Comparison of ENCODE assay signal across 9 cellular contexts in the genomic region with DNA sequence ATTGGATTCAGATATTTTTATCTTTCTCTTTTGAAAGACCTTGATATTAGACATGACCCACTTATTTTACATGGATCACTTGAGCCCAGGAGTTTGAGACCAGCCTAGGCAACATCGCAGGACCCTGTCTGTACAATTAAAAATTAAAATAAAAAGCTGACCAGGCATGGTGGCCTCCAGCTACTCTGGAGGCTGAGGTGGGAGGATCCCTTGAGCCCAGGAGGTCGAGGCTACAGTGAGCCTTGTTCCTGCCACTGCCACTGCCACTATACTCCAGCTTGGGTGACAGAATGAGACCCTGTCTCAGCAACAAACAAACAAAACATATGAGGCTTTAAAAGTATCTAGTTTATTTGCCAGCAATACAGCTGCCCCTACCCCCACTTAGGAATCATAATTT. TPM values are rescaled to one million over a fixed set of nuclear protein-coding genes. Genes with fewer than 3 reads are reported as not detected.
DNase-seq lines count a peak whose midpoint lies in the region; ATAC-seq and TF ChIP-seq lines count a peak whose summit lies in the region.
"Had no signal": no experiment of that assay in that cellular context is flagged by ENCODE, and none has a peak within 500 bp of the region (broad histone marks: within the 10 kb centered on the region; RNA-seq: fewer than 3 reads in every experiment).

No MANE protein-coding gene starts in this region.

- peaks cover 15% of the 10 kb centered on the region for H3K36me3 Mint-ChIP-seq in T-helper 1 cell treated with Interleukin-12 subunit alpha and Interleukin-12 subunit beta and Interleukin-4 antibody, amounts not matched to agents 30 μg/mL and 1 μg/mL, for 36 hours (ENCODE audit: low read depth)
- peaks cover 16% of the 10 kb centered on the region for H3K36me3 Mint-ChIP-seq in activated CD4-positive, alpha-beta memory T cell treated with anti-CD3 and anti-CD28 coated beads for 36 hours

- H3K9me2 ChIP-seq in hepatocyte (replicated peaks; ENCODE audit: insufficient read depth), result no peaks in the 10 kb centered on the region

- POLR2A ChIA-PET in activated CD4-positive, alpha-beta memory T cell treated with anti-CD3 and anti-CD28 coated beads for 36 hours (lab: Charles Lee), result interaction anchor here (3.1 to 3.2 kb wide), 2 partner anchors 58 to 137 kb away, joined by 21 to 56 read pairs; a partner anchor contains a TSS

- peaks cover 58% of the 10 kb centered on the region for H3K79me2 ChIP-seq in hepatocyte

- H3K4me2 ChIP-seq in hepatocyte, result peak overlapping the region; percentile 73

- H3K4me1 ChIP-seq in hepatocyte (ENCODE audit: insufficient read depth), result peaks cover 36% of the 10 kb centered on the region

- peak overlapping the region; percentile 44 for H3K4me3 ChIP-seq in hepatocyte

- peaks cover 26% of the 10 kb centered on the region for H4K20me1 ChIP-seq in hepatocyte (ENCODE audit: insufficient read depth, poor library complexity, severe bottlenecking)

- 76% methylated on average over 2 of the region's 2 CpGs for WGBS in hepatocyte (ENCODE audit: low lambda C conversion rate, missing lambda C conversion rate)

- no peak for ATAC-seq in stimulated activated naive CD8-positive, alpha-beta T cell treated with anti-CD3 and anti-CD28 coated beads, Interleukin-15, amount 100 ng/mL, for 72 hours
- ATAC-seq in GM21423 (IDR thresholded peaks at IDR 0.05; ENCODE audit: unreplicated experiment), result no peak
- no peak for ATAC-seq in esophagus mucosa

- no peaks in the 10 kb centered on the region for H3K27me3 Mint-ChIP-seq in T-helper 1 cell treated with Interleukin-12 subunit alpha and Interleukin-12 subunit beta and Interleukin-4 antibody, amounts not matched to agents 30 μg/mL and 1 μg/mL, for 36 hours (ENCODE audit: low read depth)
- H3K27me3 Mint-ChIP-seq in activated CD4-positive, alpha-beta memory T cell treated with anti-CD3 and anti-CD28 coated beads for 36 hours, result no peaks in the 10 kb centered on the region
- H3K27me3 Mint-ChIP-seq in stimulated activated naive CD8-positive, alpha-beta T cell treated with anti-CD3 and anti-CD28 coated beads, Interleukin-15, amount 100 ng/mL, for 72 hours, result no peaks in the 10 kb centered on the region

- peak overlapping the region; percentile 96 for H3K27ac ChIP-seq in hepatocyte

- DNase-seq in T-helper 1 cell (no peak), hepatocyte (ENCODE audit: low spot score) (no peak), HT-29 (ENCODE audit: low spot score) (no peak)
- no peak for DNase-seq in activated CD4-positive, alpha-beta memory T cell treated with anti-CD3 and anti-CD28 coated beads for 36 hours
- DNase-seq in stimulated activated naive CD8-positive, alpha-beta T cell treated with anti-CD3 and anti-CD28 coated beads, Interleukin-15, amount 100 ng/mL, for 72 hours, result no peak

- H2AFZ ChIP-seq in hepatocyte, result no peak overlapping the region

- H3K36me3 ChIP-seq in hepatocyte (replicated peaks; ENCODE audit: insufficient read depth, low read depth), result no peaks in the 10 kb centered on the region

- no peak for TF ChIP-seq CTCF in hepatocyte (IDR thresholded peaks at IDR 0.05; ENCODE audit: poor library complexity)

- H3K4me3 Mint-ChIP-seq in T-helper 1 cell treated with Interleukin-12 subunit alpha and Interleukin-12 subunit beta and Interleukin-4 antibody, amounts not matched to agents 30 μg/mL and 1 μg/mL, for 36 hours, result peak overlapping the region; percentile 99
- H3K4me3 Mint-ChIP-seq in activated CD4-positive, alpha-beta memory T cell treated with anti-CD3 and anti-CD28 coated beads for 36 hours, result peak overlapping the region; percentile 100
- peak overlapping the region; percentile 98 to 100 for H3K4me3 Mint-ChIP-seq in stimulated activated naive CD8-positive, alpha-beta T cell treated with anti-CD3 and anti-CD28 coated beads, Interleukin-15, amount 100 ng/mL, for 72 hours

- H3K27ac Mint-ChIP-seq in T-helper 1 cell treated with Interleukin-12 subunit alpha and Interleukin-12 subunit beta and Interleukin-4 antibody, amounts not matched to agents 30 μg/mL and 1 μg/mL, for 36 hours, result peak overlapping the region; percentile 99
- no peak overlapping the region for H3K27ac Mint-ChIP-seq in activated CD4-positive, alpha-beta memory T cell treated with anti-CD3 and anti-CD28 coated beads for 36 hours
- H3K27ac Mint-ChIP-seq in stimulated activated naive CD8-positive, alpha-beta T cell treated with anti-CD3 and anti-CD28 coated beads, Interleukin-15, amount 100 ng/mL, for 72 hours, result peak overlapping the region; percentile 40 to 100

- CTCF ChIA-PET in activated CD4-positive, alpha-beta memory T cell treated with anti-CD3 and anti-CD28 coated beads for 36 hours (lab: Charles Lee), result interaction anchor here (1.0 to 4.4 kb wide), 9 partner anchors 11 to 174 kb away, joined by 3 to 110 read pairs (median 4); a partner anchor contains a TSS

- H3K9me3 ChIP-seq in hepatocyte (ENCODE audit: low read depth), result no peaks in the 10 kb centered on the region

- H3K4me1 Mint-ChIP-seq in T-helper 1 cell treated with Interleukin-12 subunit alpha and Interleukin-12 subunit beta and Interleukin-4 antibody, amounts not matched to agents 30 μg/mL and 1 μg/mL, for 36 hours (ENCODE audit: low read depth), result peaks cover 33% of the 10 kb centered on the region
- H3K4me1 Mint-ChIP-seq in activated CD4-positive, alpha-beta memory T cell treated with anti-CD3 and anti-CD28 coated beads for 36 hours (ENCODE audit: low read depth), result peaks cover 39% of the 10 kb centered on the region
- peaks cover 49% of the 10 kb centered on the region for H3K4me1 Mint-ChIP-seq in stimulated activated naive CD8-positive, alpha-beta T cell treated with anti-CD3 and anti-CD28 coated beads, Interleukin-15, amount 100 ng/mL, for 72 hours

- no peaks in the 10 kb centered on the region for H3K9me3 Mint-ChIP-seq in T-helper 1 cell treated with Interleukin-12 subunit alpha and Interleukin-12 subunit beta and Interleukin-4 antibody, amounts not matched to agents 30 μg/mL and 1 μg/mL, for 36 hours
- H3K9me3 Mint-ChIP-seq in activated CD4-positive, alpha-beta memory T cell treated with anti-CD3 and anti-CD28 coated beads for 36 hours, result no peaks in the 10 kb centered on the region
- no peaks in the 10 kb centered on the region for H3K9me3 Mint-ChIP-seq in stimulated activated naive CD8-positive, alpha-beta T cell treated with anti-CD3 and anti-CD28 coated beads, Interleukin-15, amount 100 ng/mL, for 72 hours

- intact Hi-C loops in activated CD4-positive, alpha-beta memory T cell treated with anti-CD3 and anti-CD28 coated beads for 36 hours (cut with micrococcal nuclease), result loop anchor here (2.0 to 5.0 kb wide), 9 partner anchors 153 to 707 kb away; a partner anchor contains a TSS

- H3K27me3 ChIP-seq in hepatocyte, result no peaks in the 10 kb centered on the region

RNA-seq across cellular contexts. Expression of a gene that starts 1.6 kb away (rescaled TPM):
- 10 to 100 TPM; 54.0 to 58.9 TPM for total RNA-seq in activated CD4-positive, alpha-beta memory T cell treated with anti-CD3 and anti-CD28 coated beads for 36 hours
- total RNA-seq in hepatocyte (176 and 188 TPM in 2 replicates), esophagus mucosa (88.6 TPM)
- polyA plus RNA-seq in hepatocyte, result 212 and 222 TPM in 2 replicates
- 27.7 and 28.8 TPM in 2 replicates for total RNA-seq in HT-29 (2014; rRNA removed; shearing (Covaris generic))

RNA-seq across cellular contexts. Expression of a gene that starts 23.5 kb away (rescaled TPM):
- total RNA-seq in activated CD4-positive, alpha-beta memory T cell treated with anti-CD3 and anti-CD28 coated beads for 36 hours, result not detected
- total RNA-seq in hepatocyte (0.07 TPM in 1 of 2 replicates, not detected in the other), esophagus mucosa (not detected)
- polyA plus RNA-seq in hepatocyte, result not detected in 2 replicates
- 0.03 TPM in 1 of 2 replicates, not detected in the other for total RNA-seq in HT-29 (2014; rRNA removed; shearing (Covaris generic))
- total RNA-seq: RPMI7951 had no signal
